In genomic region chr12:47889040-47889439, GRCh38 we compare ENCODE assay signal across 9 cellular contexts. TPM values are rescaled to one million over a fixed set of nuclear protein-coding genes. Genes with fewer than 3 reads are reported as not detected.
DNase-seq lines count a peak whose midpoint lies in the region; ATAC-seq, FAIRE-seq and TF ChIP-seq lines count a peak whose summit lies in the region.
"Had no signal": no experiment of that assay in that cellular context is flagged by ENCODE, and none has a peak within 500 bp of the region (broad histone marks: within the 10 kb centered on the region; RNA-seq: fewer than 3 reads in every experiment).

No MANE protein-coding gene starts in this region.

- peaks cover 0 to 5% of the 10 kb centered on the region in 2 experiments; a peak in 1 of 4 replicates for H3K4me1 ChIP-seq in SK-N-SH (ENCODE audit: control insufficient read depth in 1 of 2, insufficient read depth in 2 of 2, low read depth in 1 of 2, low read length in 1 of 2)

- H3K9me3 ChIP-seq in SK-N-SH (no peaks in the 10 kb centered on the region), WERI-Rb-1 (ENCODE audit: severe bottlenecking) (no peaks in the 10 kb centered on the region)

- no peak for TF ChIP-seq POLR2A in erythroblast (IDR thresholded peaks at IDR 0.05; ENCODE audit: low read length)

- no peak for TF ChIP-seq EP300 in SK-N-SH (IDR thresholded peaks at IDR 0.05; ENCODE audit: borderline replicate concordance in 1 of 2, low read depth in 1 of 2, low read length in 1 of 2)

- TF ChIP-seq RAD21 in SK-N-SH (IDR thresholded peaks at IDR 0.05; ENCODE audit: low read length) = no peak

- DNase-seq in GM10248 (ENCODE audit: extremely low spot score) (peak; percentile 56), OCI-M1 (lab: John Stamatoyannopoulos, UW) (peak; percentile 59), immature natural killer cell (peak; percentile 21 to 40 (median 38)), erythroblast (lab: John Stamatoyannopoulos, UW) (no peak), HTR-8/SVneo (ENCODE audit: insufficient read length, low spot score) (no peak), SK-N-SH (no peak), WERI-Rb-1 (no peak)
- DNase-seq: NCI-H1436 treated with DMSO at 0.1 percent for 48 hours had no signal

- CTCF ChIA-PET in GM10248 (lab: Yijun Ruan, JAX) (interaction anchor here (0.8 to 14.2 kb wide), 8 partner anchors 9 to 147 kb away, joined by 3 to 145 read pairs (median 6); partner anchors contain the start of gene VDR), SK-N-SH (lab: Yijun Ruan, JAX) (interaction anchor here (1.0 to 2.2 kb wide), 6 partner anchors 9 to 276 kb away, joined by 3 to 8 read pairs (median 3); partner anchors contain the start of genes TMEM106C and VDR)

- no peaks in the 10 kb centered on the region for H3K36me3 ChIP-seq in SK-N-SH (replicated peaks in 1 of 2; ENCODE audit: control insufficient read depth in 1 of 2, insufficient read depth in 2 of 2, low read length in 1 of 2)
- no peaks in the 10 kb centered on the region for H3K36me3 ChIP-seq in WERI-Rb-1

- no peak overlapping the region for H3K4me3 Mint-ChIP-seq in immature natural killer cell

- peak overlapping the region; percentile 14 to 58 (median 39) for H3K27ac Mint-ChIP-seq in immature natural killer cell

- no peak overlapping the region for H3K4me2 ChIP-seq in SK-N-SH

- H3K27me3 ChIP-seq in SK-N-SH (ENCODE audit: insufficient read depth) (no peaks in the 10 kb centered on the region), WERI-Rb-1 (ENCODE audit: insufficient read depth, low read depth, severe bottlenecking) (no peaks in the 10 kb centered on the region)

- no peaks in the 10 kb centered on the region for H4K20me1 ChIP-seq in SK-N-SH (ENCODE audit: insufficient read depth)

- no peaks in the 10 kb centered on the region for H3K9me3 Mint-ChIP-seq in immature natural killer cell

- peak; percentile 50 for ATAC-seq in GM21390 (IDR thresholded peaks at IDR 0.05; ENCODE audit: unreplicated experiment)

- no peak overlapping the region for H3K9ac ChIP-seq in SK-N-SH

- H3K79me2 ChIP-seq in SK-N-SH (ENCODE audit: insufficient read depth) = no peaks in the 10 kb centered on the region

- peaks cover 2 to 7% (median 6%) of the 10 kb centered on the region in 3 donors for H3K27me3 Mint-ChIP-seq in immature natural killer cell (ENCODE audit: low read depth in 3 of 3)

- no peaks in the 10 kb centered on the region for H3F3A ChIP-seq in SK-N-SH (replicated peaks; ENCODE audit: insufficient read depth)

- H3K36me3 Mint-ChIP-seq in immature natural killer cell = no peaks in the 10 kb centered on the region

- TF ChIP-seq CTCF in GM10248 (IDR thresholded peaks at IDR 0.05; ENCODE audit: control extremely low read depth, extremely low read depth, low read depth, missing control alignments) = no peak
- no peak for TF ChIP-seq CTCF in SK-N-SH (IDR thresholded peaks at IDR 0.05)
- no peak for TF ChIP-seq CTCF in WERI-Rb-1 (IDR thresholded peaks at IDR 0.05; ENCODE audit: low read depth, low read length)

- no peaks in the 10 kb centered on the region for H3K9me2 ChIP-seq in SK-N-SH

- H3K4me1 Mint-ChIP-seq in immature natural killer cell = peaks cover 19 to 43% of the 10 kb centered on the region in 2 donors

- POLR2A ChIA-PET in GM10248 (lab: Yijun Ruan, JAX) (no interaction called here), SK-N-SH (lab: Yijun Ruan, JAX) (no interaction called here)

- H3K27ac ChIP-seq in SK-N-SH (ENCODE audit: low read depth in 2 of 2, low read length in 1 of 2) (no peak overlapping the region), WERI-Rb-1 (no peak overlapping the region)

- 49% methylated on average over 4 of the region's 4 CpGs for WGBS in SK-N-SH (ENCODE audit: low lambda C conversion rate)

- no peak overlapping the region for H3K4me3 ChIP-seq in SK-N-SH (ENCODE audit: low read depth in 2 of 2, low read length in 1 of 2)
- no peak overlapping the region for H3K4me3 ChIP-seq in WERI-Rb-1 (ENCODE audit: low read depth, low read length)

- FAIRE-seq in HTR-8/SVneo (lab: Jason Lieb, UNC) = no peak

- H2AFZ ChIP-seq in SK-N-SH (ENCODE audit: low read depth) = no peak overlapping the region

TF ChIP-seq in SK-N-SH, 30 proteins besides CTCF, POLR2A, EP300 and RAD21:
- TF ChIP-seq SIN3A (IDR thresholded peaks at IDR 0.05; ENCODE audit: borderline replicate concordance, low read depth, low read length) (no peak), RCOR1 (IDR thresholded peaks at IDR 0.05; ENCODE audit: low read length) (no peak), TAF1 (IDR thresholded peaks at IDR 0.05; ENCODE audit: borderline replicate concordance, low read depth, low read length) (no peak), TEAD4 (IDR thresholded peaks at IDR 0.05; ENCODE audit: borderline replicate concordance, insufficient read depth) (no peak), POLR2AphosphoS5 (IDR thresholded peaks at IDR 0.05; ENCODE audit: low read depth, low read length) (no peak), RXRA (IDR thresholded peaks at IDR 0.05; ENCODE audit: borderline replicate concordance, low read depth) (no peak), MEF2A (IDR thresholded peaks at IDR 0.05; ENCODE audit: borderline replicate concordance, low read depth) (no peak), FOXM1 (IDR thresholded peaks at IDR 0.05; ENCODE audit: low read depth) (no peak), JUND (IDR thresholded peaks at IDR 0.05) (no peak), SMC3 (IDR thresholded peaks at IDR 0.05; ENCODE audit: low read depth, low read length) (no peak), EZH2phosphoT487 (IDR thresholded peaks at IDR 0.05; ENCODE audit: borderline replicate concordance, low read depth) (no peak), GATA2 (CRISPR knock-in tag; IDR thresholded peaks at IDR 0.05) (no peak), USF2 (IDR thresholded peaks at IDR 0.05; ENCODE audit: borderline replicate concordance, low read depth, low read length) (no peak), GABPA (IDR thresholded peaks at IDR 0.05; ENCODE audit: low read depth) (no peak), ELF1 (IDR thresholded peaks at IDR 0.05) (no peak), FOXJ3 (CRISPR knock-in tag; IDR thresholded peaks at IDR 0.05) (no peak), CHD2 (IDR thresholded peaks at IDR 0.05; ENCODE audit: low read length, partially characterized antibody) (no peak)
- TF ChIP-seq, protein P1, sequence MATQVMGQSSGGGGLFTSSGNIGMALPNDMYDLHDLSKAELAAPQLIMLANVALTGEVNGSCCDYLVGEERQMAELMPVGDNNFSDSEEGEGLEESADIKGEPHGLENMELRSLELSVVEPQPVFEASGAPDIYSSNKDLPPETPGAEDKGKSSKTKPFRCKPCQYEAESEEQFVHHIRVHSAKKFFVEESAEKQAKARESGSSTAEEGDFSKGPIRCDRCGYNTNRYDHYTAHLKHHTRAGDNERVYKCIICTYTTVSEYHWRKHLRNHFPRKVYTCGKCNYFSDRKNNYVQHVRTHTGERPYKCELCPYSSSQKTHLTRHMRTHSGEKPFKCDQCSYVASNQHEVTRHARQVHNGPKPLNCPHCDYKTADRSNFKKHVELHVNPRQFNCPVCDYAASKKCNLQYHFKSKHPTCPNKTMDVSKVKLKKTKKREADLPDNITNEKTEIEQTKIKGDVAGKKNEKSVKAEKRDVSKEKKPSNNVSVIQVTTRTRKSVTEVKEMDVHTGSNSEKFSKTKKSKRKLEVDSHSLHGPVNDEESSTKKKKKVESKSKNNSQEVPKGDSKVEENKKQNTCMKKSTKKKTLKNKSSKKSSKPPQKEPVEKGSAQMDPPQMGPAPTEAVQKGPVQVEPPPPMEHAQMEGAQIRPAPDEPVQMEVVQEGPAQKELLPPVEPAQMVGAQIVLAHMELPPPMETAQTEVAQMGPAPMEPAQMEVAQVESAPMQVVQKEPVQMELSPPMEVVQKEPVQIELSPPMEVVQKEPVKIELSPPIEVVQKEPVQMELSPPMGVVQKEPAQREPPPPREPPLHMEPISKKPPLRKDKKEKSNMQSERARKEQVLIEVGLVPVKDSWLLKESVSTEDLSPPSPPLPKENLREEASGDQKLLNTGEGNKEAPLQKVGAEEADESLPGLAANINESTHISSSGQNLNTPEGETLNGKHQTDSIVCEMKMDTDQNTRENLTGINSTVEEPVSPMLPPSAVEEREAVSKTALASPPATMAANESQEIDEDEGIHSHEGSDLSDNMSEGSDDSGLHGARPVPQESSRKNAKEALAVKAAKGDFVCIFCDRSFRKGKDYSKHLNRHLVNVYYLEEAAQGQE (IDR thresholded peaks at IDR 0.05; ENCODE audit: low read depth, low read length) = no peak
- TF ChIP-seq, protein P2, sequence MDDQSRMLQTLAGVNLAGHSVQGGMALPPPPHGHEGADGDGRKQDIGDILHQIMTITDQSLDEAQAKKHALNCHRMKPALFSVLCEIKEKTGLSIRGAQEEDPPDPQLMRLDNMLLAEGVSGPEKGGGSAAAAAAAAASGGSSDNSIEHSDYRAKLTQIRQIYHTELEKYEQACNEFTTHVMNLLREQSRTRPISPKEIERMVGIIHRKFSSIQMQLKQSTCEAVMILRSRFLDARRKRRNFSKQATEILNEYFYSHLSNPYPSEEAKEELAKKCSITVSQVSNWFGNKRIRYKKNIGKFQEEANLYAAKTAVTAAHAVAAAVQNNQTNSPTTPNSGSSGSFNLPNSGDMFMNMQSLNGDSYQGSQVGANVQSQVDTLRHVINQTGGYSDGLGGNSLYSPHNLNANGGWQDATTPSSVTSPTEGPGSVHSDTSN (IDR thresholded peaks at IDR 0.05) = no peak
- TF ChIP-seq, protein P3, sequence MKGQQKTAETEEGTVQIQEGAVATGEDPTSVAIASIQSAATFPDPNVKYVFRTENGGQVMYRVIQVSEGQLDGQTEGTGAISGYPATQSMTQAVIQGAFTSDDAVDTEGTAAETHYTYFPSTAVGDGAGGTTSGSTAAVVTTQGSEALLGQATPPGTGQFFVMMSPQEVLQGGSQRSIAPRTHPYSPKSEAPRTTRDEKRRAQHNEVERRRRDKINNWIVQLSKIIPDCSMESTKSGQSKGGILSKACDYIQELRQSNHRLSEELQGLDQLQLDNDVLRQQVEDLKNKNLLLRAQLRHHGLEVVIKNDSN (IDR thresholded peaks at IDR 0.05; ENCODE audit: borderline replicate concordance, low read depth) = no peak
TF ChIP-seq in SK-N-SH: peak in this region for 0.

RNA-seq across cellular contexts. Expression of gene VDR, which starts 15.8 kb away (rescaled TPM):
- polyA plus RNA-seq in immature natural killer cell = under 1 TPM in 1 of 3 donors, not detected in 2; 0.04 TPM
- polyA plus RNA-seq in SK-N-SH (2012; rRNA removed) = 0.29 and 0.33 TPM in 2 replicates
- 0.12 and 0.17 TPM in 2 replicates for polyA plus RNA-seq in SK-N-SH (2012; cell fraction: cytosol; rRNA removed)
- 0.20 and 0.50 TPM in 2 replicates for polyA plus RNA-seq in SK-N-SH (2012; cell fraction: nucleus; rRNA removed)

Comparison
In these comparisons a context has a peak if more than half of its experiments do, and no peak if none do; other contexts are left out.
1. DNase-seq: peak in GM10248 (single experiment), OCI-M1 (single experiment) and immature natural killer cell (3 of 3); none in erythroblast (0 of 2), HTR-8/SVneo (single experiment), SK-N-SH (single experiment) and WERI-Rb-1 (single experiment).